ENCODE assay signal across 24 cellular contexts in genomic region chr10:113113918-113114317, GRCh38.
"Had no signal": no experiment of that assay in that cellular context is flagged by ENCODE, and none has a peak within 500 bp of the region (broad histone marks: within the 10 kb centered on the region; RNA-seq: fewer than 3 reads in every experiment).

No MANE protein-coding gene starts in this region.

- H3K27me3 ChIP-seq: brain microvascular endothelial cell, cardiac muscle cell had no signal

- H3K36me3 ChIP-seq: brain microvascular endothelial cell, cardiac muscle cell, WERI-Rb-1 had no signal

- ATAC-seq: activated CD4-positive, alpha-beta T cell treated with anti-CD3 and anti-CD28 coated beads for 36 hours; activated T-helper 17 cell treated with anti-CD3 and anti-CD28 coated beads, Interleukin-2, amount 50 U/mL, for 72 hours had no signal

- DNase-seq: activated CD4-positive, alpha-beta memory T cell treated with anti-CD3 and anti-CD28 coated beads, Interleukin-2, amount 10 ng/mL, durations not matched to agents 7 days and 5 days; activated CD4-positive, alpha-beta T cell treated with anti-CD3 and anti-CD28 coated beads for 36 hours; activated CD4-positive, alpha-beta T cell treated with anti-CD3 and anti-CD28 coated beads, Interleukin-2, amount 50 U/mL, for 1 hour; activated gamma-delta T cell; activated naive CD4-positive, alpha-beta T cell treated with anti-CD3 and anti-CD28 coated beads for 36 hours; activated T-cell treated with anti-CD3 and anti-CD28 coated beads for 4 hours; activated T-cell treated with anti-CD3 and anti-CD28 coated beads, Interleukin-2, amount 50 U/mL, for 48 hours; amygdala; brain microvascular endothelial cell; KG1; NCI-H1092 treated with DMSO at 0.1 percent for 48 hours; NCI-H1436; NCI-H1694 treated with DMSO at 0.1 percent for 48 hours; NCI-H2029 treated with DMSO at 0.1 percent for 48 hours; NCI-H345; NCI-H510A; NCI-H526 treated with DMSO at 0.1 percent for 48 hours; NCI-H82; SIG-M5; T-helper 2 cell; T1000; WERI-Rb-1 had no signal

- H3K4me3 ChIP-seq: cardiac muscle cell had no signal

- H3K27ac ChIP-seq: brain microvascular endothelial cell, cardiac muscle cell, WERI-Rb-1 had no signal
